Comparison of ENCODE assay signal across 8 cellular contexts in the genomic region with DNA sequence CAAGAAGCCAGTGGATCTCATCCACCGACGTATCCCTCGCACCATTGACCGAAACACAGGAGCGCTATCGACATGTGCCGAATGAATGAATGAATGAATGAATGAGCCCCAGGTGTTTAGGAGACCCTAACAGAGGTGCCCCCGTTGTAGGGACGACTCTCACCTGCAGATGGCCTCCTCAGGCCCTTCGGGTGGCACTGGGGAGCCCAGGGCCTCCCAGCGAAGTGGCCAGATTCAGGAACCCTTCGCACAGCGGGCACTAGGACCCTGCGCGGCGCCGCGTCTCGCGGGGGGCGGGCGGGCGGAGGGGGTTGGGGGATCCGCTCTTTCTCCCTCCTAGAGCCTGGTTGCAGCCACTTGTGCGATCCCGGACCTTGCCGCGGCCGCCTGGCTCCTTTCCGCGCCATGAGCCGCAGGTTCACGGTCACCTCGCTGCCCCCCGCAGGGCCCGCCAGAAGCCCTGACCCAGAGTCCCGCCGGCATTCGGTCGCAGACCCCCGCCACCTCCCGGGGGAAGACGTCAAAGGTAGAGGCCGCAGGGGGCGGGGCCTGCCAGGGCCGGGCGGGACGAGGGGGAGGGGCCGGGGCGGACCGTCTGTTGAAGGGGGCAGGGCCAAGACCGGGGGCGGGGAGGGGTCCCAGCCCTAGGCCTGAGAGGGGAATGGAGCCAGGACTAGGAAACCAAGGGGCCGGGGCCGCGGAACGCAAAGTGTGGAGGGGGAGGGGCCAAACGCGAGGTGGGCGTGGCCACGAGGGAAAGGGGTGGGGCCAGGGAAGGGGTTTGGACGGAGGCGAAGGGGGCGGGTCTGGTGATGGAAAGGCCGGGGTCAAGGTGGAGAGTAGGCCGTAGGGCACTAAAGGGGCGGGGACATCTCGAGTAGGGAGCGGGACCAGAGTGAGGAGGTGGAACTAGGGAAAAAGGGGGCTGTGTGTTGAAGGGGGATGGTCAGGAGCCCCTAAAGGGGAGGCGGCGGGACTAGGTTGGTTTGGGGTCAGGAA. TPM values are rescaled to one million over a fixed set of nuclear protein-coding genes. Genes with fewer than 3 reads are reported as not detected.
DNase-seq lines count a peak whose midpoint lies in the region; ATAC-seq and TF ChIP-seq lines count a peak whose summit lies in the region.

No MANE protein-coding gene starts in this region.

- DNase-seq in DMS114 treated with DMSO at 0.1 percent for 48 hours (lab: John Stamatoyannopoulos, UW; ENCODE audit: unreplicated experiment) (peak; percentile 22), Panc1 (ENCODE audit: low read depth, low spot score) (no peak), adipocyte (ENCODE audit: low read depth) (peak; percentile 34), iPS DF 6.9 (ENCODE audit: low read depth, low spot score) (no peak), middle frontal gyrus (ENCODE audit: extremely low spot score, low spot score) (no peak)
- peak; percentile 45 to 58 (median 52) for DNase-seq in stimulated activated CD4-positive, alpha-beta T cell treated with anti-CD3 and anti-CD28 coated beads, Interleukin-12 subunit alpha, Interleukin-12 subunit beta, amount 100 ng/mL, for 48 hours (ENCODE audit: low read depth in 2 of 3, low spot score in 1 of 3)
- DNase-seq in NK-92 treated with Interleukin-12 subunit alpha and Interleukin-12 subunit beta, amount 100 ng/mL, for 24 hours (lab: John Stamatoyannopoulos, UW) = no peak

- no TSS peak for BruUV-seq in Panc1 (replicated peaks; lab: Mats Ljungman, UMichigan)

- TF ChIP-seq CTCF in KMS-11 (conservative IDR thresholded peaks at IDR 0.05; ENCODE audit: low read depth, low read length) (no peak), Panc1 (IDR thresholded peaks at IDR 0.05) (peak; percentile 54)

- no peak overlapping the region for H3K4me3 ChIP-seq in KMS-11 (IDR thresholded peaks at IDR 0.05; ENCODE audit: insufficient read depth, low read depth, low read length)
- peak overlapping the region; percentile 48 to 72 for H3K4me3 ChIP-seq in Panc1 (ENCODE audit: low read depth in 2 of 2, low read length in 2 of 2)
- no peak overlapping the region for H3K4me3 ChIP-seq in adipocyte (ENCODE audit: low read length)
- H3K4me3 ChIP-seq in iPS DF 6.9 (ENCODE audit: low read length) = peak overlapping the region; percentile 77; the same call in 1 of the 2 replicates

- peaks cover 12% of the 10 kb centered on the region; the same call in 1 of the 2 replicates for H3K27me3 ChIP-seq in KMS-11 (ENCODE audit: insufficient read depth, low read depth)
- H3K27me3 ChIP-seq in Panc1 (ENCODE audit: control insufficient read depth, insufficient read depth, low read length) = no peaks in the 10 kb centered on the region
- peaks cover 69% of the 10 kb centered on the region for H3K27me3 ChIP-seq in adipocyte (replicated peaks; ENCODE audit: control insufficient read depth, insufficient read depth, low read length)
- H3K27me3 ChIP-seq in iPS DF 6.9 (ENCODE audit: control insufficient read depth, insufficient read depth, low read length) = no peaks in the 10 kb centered on the region; the same call in 1 of the 2 replicates

- CTCF ChIA-PET in Panc1 (lab: Charles Lee) = interaction anchor here (0.7 to 1.4 kb wide), 3 partner anchors 8 to 67 kb away, joined by 3 to 7 read pairs (median 4); no protein-coding TSS in a partner anchor

- peak overlapping the region; percentile 59 for H2AFZ ChIP-seq in KMS-11 (ENCODE audit: low read depth)

- H3K79me2 ChIP-seq in KMS-11 (ENCODE audit: insufficient read depth, low read depth) = no peaks in the 10 kb centered on the region

- POLR2A ChIA-PET in Panc1 (lab: Charles Lee) = no interaction called here

- in situ Hi-C loops in Panc1 (cut with HindIII; ENCODE audit: low pct_unique_long_range_greater_than_20kb, low sequenced_read_pairs) = no loop called here

- intact Hi-C loops in Panc1 (cut with micrococcal nuclease; ENCODE audit: unreplicated experiment) = loop anchor here (2.0 kb wide), 1 partner anchor 67 kb away; a partner anchor contains a TSS

- H3K27ac ChIP-seq in KMS-11 (no peak overlapping the region), Panc1 (ENCODE audit: low read length) (0 out of 2 replicates have a peak overlapping the region, but pooled peaks have one; percentile 1), iPS DF 6.9 (ENCODE audit: low read length) (no peak overlapping the region)

- no peaks in the 10 kb centered on the region for H3K36me3 ChIP-seq in KMS-11 (ENCODE audit: insufficient read depth)
- no peaks in the 10 kb centered on the region for H3K36me3 ChIP-seq in Panc1 (ENCODE audit: control insufficient read depth, insufficient read depth, low read length)
- no peaks in the 10 kb centered on the region for H3K36me3 ChIP-seq in adipocyte (ENCODE audit: control insufficient read depth, insufficient read depth, low read length, severe bottlenecking)
- no peaks in the 10 kb centered on the region for H3K36me3 ChIP-seq in iPS DF 6.9 (ENCODE audit: control insufficient read depth, insufficient read depth, low read length)

- peak; percentile 86 for ATAC-seq in Panc1

- WGBS in iPS DF 6.9 (ENCODE audit: insufficient coverage, insufficient read length) = no CpG with 5 or more reads among the region's 71 CpGs

- no peaks in the 10 kb centered on the region for H4K20me1 ChIP-seq in KMS-11 (ENCODE audit: insufficient read depth)

- H3K9ac ChIP-seq in KMS-11 (no peak overlapping the region), adipocyte (ENCODE audit: low read length) (no peak overlapping the region)

- no peaks in the 10 kb centered on the region for H3K9me3 ChIP-seq in Panc1 (ENCODE audit: control insufficient read depth, insufficient read depth, low read depth, low read length)
- H3K9me3 ChIP-seq in adipocyte (ENCODE audit: control insufficient read depth, low read length) = no peaks in the 10 kb centered on the region
- H3K9me3 ChIP-seq in iPS DF 6.9 (ENCODE audit: control insufficient read depth, insufficient read depth, low read length) = no peaks in the 10 kb centered on the region

- peak overlapping the region; percentile 92; the same call in 1 of the 2 replicates for H3K4me2 ChIP-seq in KMS-11

- peaks cover 9% of the 10 kb centered on the region for H3K4me1 ChIP-seq in KMS-11 (ENCODE audit: low read depth, poor library complexity, severe bottlenecking)
- H3K4me1 ChIP-seq in Panc1 (ENCODE audit: control insufficient read depth, insufficient read depth, low read length) = no peaks in the 10 kb centered on the region
- H3K4me1 ChIP-seq in adipocyte (ENCODE audit: control insufficient read depth, insufficient read depth, low read length) = no peaks in the 10 kb centered on the region
- no peaks in the 10 kb centered on the region for H3K4me1 ChIP-seq in iPS DF 6.9 (ENCODE audit: control insufficient read depth, insufficient read depth, low read length)

RNA-seq across cellular contexts. Expression of a gene that starts 7.4 kb away (rescaled TPM):
- total RNA-seq in Panc1 (2021; ENCODE audit: unreplicated experiment) = 11.8 TPM
- polyA plus RNA-seq in Panc1 (2012; ENCODE audit: insufficient read length) = 29.7 TPM

RNA-seq across cellular contexts. Expression of a gene that starts 13.0 kb away (rescaled TPM):
- total RNA-seq in Panc1 (2021; ENCODE audit: unreplicated experiment) = 0.26 TPM
- 0.62 TPM for polyA plus RNA-seq in Panc1 (2012; ENCODE audit: insufficient read length)

RNA-seq across cellular contexts. Expression of a gene that starts 49.7 kb away (rescaled TPM):
- total RNA-seq in Panc1 (2021; ENCODE audit: unreplicated experiment) = 31.1 TPM
- polyA plus RNA-seq in Panc1 (2012; ENCODE audit: insufficient read length) = 25.2 TPM

Comparison
In these comparisons a context has a peak if more than half of its experiments do, and no peak if none do; other contexts are left out.
1. DNase-seq: peak in DMS114 treated with DMSO at 0.1 percent for 48 hours (single experiment), adipocyte (single experiment) and stimulated activated CD4-positive, alpha-beta T cell treated with anti-CD3 and anti-CD28 coated beads, Interleukin-12 subunit alpha, Interleukin-12 subunit beta, amount 100 ng/mL, for 48 hours (3 of 3); none in Panc1 (single experiment), iPS DF 6.9 (single experiment), middle frontal gyrus (single experiment) and NK-92 treated with Interleukin-12 subunit alpha and Interleukin-12 subunit beta, amount 100 ng/mL, for 24 hours (single experiment).
2. H3K4me3 ChIP-seq: peak in Panc1 (2 of 2) and iPS DF 6.9 (single experiment); none in KMS-11 (single experiment) and adipocyte (single experiment).